In genomic region chr6:158762787-158763439, GRCh38 we compare ENCODE assay signal across 10 cellular contexts. TPM values are rescaled to one million over a fixed set of nuclear protein-coding genes. Genes with fewer than 3 reads are reported as not detected.
DNase-seq lines count a peak whose midpoint lies in the region; ATAC-seq and TF ChIP-seq lines count a peak whose summit lies in the region.
"Had no signal": no experiment of that assay in that cellular context is flagged by ENCODE, and none has a peak within 500 bp of the region (broad histone marks: within the 10 kb centered on the region; RNA-seq: fewer than 3 reads in every experiment).

No MANE protein-coding gene starts in this region.

- no peak overlapping the region for H2AFZ ChIP-seq in H9 (ENCODE audit: low read length)
- H2AFZ ChIP-seq in parathyroid adenoma = no peak overlapping the region

- H4K20me1 ChIP-seq in H9 (ENCODE audit: control insufficient read depth, insufficient read depth, insufficient read length) = no peaks in the 10 kb centered on the region

- no peak overlapping the region for H3T11ph ChIP-seq in H9 (ENCODE audit: low read length)

- no peak overlapping the region for H2BK20ac ChIP-seq in H9 (ENCODE audit: low read depth, low read length, poor library complexity, severe bottlenecking)

- H4K91ac ChIP-seq in H9 (ENCODE audit: insufficient read length, low read depth, low read length) = no peak overlapping the region

- H3K9ac ChIP-seq in H9 (ENCODE audit: extremely low read depth, insufficient read length, low read length) = no peak overlapping the region
- H3K9ac ChIP-seq in parathyroid adenoma = no peak overlapping the region

- no peaks in the 10 kb centered on the region for H3K27me3 ChIP-seq in H9 (ENCODE audit: insufficient read depth, low read length)
- H3K27me3 ChIP-seq in RWPE2 (ENCODE audit: insufficient read depth, poor library complexity, severe bottlenecking) = no peaks in the 10 kb centered on the region
- H3K27me3 ChIP-seq in esophagus muscularis mucosa = no peaks in the 10 kb centered on the region
- no peaks in the 10 kb centered on the region for H3K27me3 ChIP-seq in parathyroid adenoma (ENCODE audit: control insufficient read depth, insufficient read depth, low read length)

- DNase-seq in H9 (no peak), RWPE2 (ENCODE audit: low spot score) (no peak), esophagus muscularis mucosa (ENCODE audit: extremely low spot score) (no peak)
- DNase-seq: activated gamma-delta T cell, NCI-H2171 had no signal

- TF ChIP-seq EP300 in esophagus muscularis mucosa (IDR thresholded peaks at IDR 0.05) = no peak

- H2BK15ac ChIP-seq in H9 (ENCODE audit: low read depth, low read length) = no peak overlapping the region

- peak overlapping the region in 2 of 3 experiments; percentile 42 to 86; a peak in 4 of 7 replicates for H3K27ac Mint-ChIP-seq in H9
- H3K27ac Mint-ChIP-seq: T-helper 1 cell treated with Interleukin-12 subunit alpha and Interleukin-12 subunit beta and Interleukin-4 antibody, amounts not matched to agents 30 μg/mL and 1 μg/mL, for 36 hours had no signal

- H3K36me3 ChIP-seq in RWPE2 (ENCODE audit: low read depth) = peaks cover 34% of the 10 kb centered on the region
- peaks cover 32 to 42% (median 39%) of the 10 kb centered on the region in 4 donors for H3K36me3 ChIP-seq in esophagus muscularis mucosa
- H3K36me3 ChIP-seq in parathyroid adenoma (ENCODE audit: control insufficient read depth, insufficient read depth, low read length) = no peaks in the 10 kb centered on the region

- H3K9me3 ChIP-seq in H9 (ENCODE audit: control insufficient read depth, low read depth, low read length) (no peaks in the 10 kb centered on the region), RWPE2 (ENCODE audit: severe bottlenecking) (no peaks in the 10 kb centered on the region), esophagus muscularis mucosa (no peaks in the 10 kb centered on the region), parathyroid adenoma (ENCODE audit: control insufficient read depth, low read length) (no peaks in the 10 kb centered on the region)

- WGBS in H9 (ENCODE audit: extremely low coverage, insufficient read length, low lambda C conversion rate) = no CpG with 5 or more reads among the region's 12 CpGs
- 67% methylated on average over 12 of the region's 12 CpGs for WGBS in esophagus muscularis mucosa

- no peak; the same call in 2 of the 3 replicates for ATAC-seq in RWPE2 (ENCODE audit: low read depth)
- ATAC-seq in HG03196 (IDR thresholded peaks at IDR 0.05; ENCODE audit: unreplicated experiment) = no peak
- ATAC-seq in HG03439 (IDR thresholded peaks at IDR 0.05; ENCODE audit: unreplicated experiment) = no peak
- no peak for ATAC-seq in HG02970 (IDR thresholded peaks at IDR 0.05; ENCODE audit: low FRiP score, unreplicated experiment)

- TF ChIP-seq CTCF in H9 (conservative IDR thresholded peaks at IDR 0.05) = no peak
- no peak for TF ChIP-seq CTCF in RWPE2 (IDR thresholded peaks at IDR 0.05; ENCODE audit: poor library complexity, severe bottlenecking)
- no peak for TF ChIP-seq CTCF in esophagus muscularis mucosa (IDR thresholded peaks at IDR 0.05)
- no peak for TF ChIP-seq CTCF in parathyroid adenoma (IDR thresholded peaks at IDR 0.05)

- no peak overlapping the region for H3K56ac ChIP-seq in H9 (ENCODE audit: insufficient read length, low read depth, low read length)

- H2BK12ac ChIP-seq in H9 (ENCODE audit: insufficient read length, low read depth, low read length) = no peak overlapping the region

- no peaks in the 10 kb centered on the region for H3K9me3 Mint-ChIP-seq in H9
- H3K9me3 Mint-ChIP-seq: T-helper 1 cell treated with Interleukin-12 subunit alpha and Interleukin-12 subunit beta and Interleukin-4 antibody, amounts not matched to agents 30 μg/mL and 1 μg/mL, for 36 hours had no signal

- no peak overlapping the region for H3K18ac ChIP-seq in H9 (ENCODE audit: insufficient read length, low read depth, low read length)

- H3K79me1 ChIP-seq in H9 (ENCODE audit: insufficient read depth, low read depth, low read length, poor library complexity, severe bottlenecking) = no peaks in the 10 kb centered on the region

- H3K4me1 ChIP-seq in H9 (ENCODE audit: insufficient read depth, low read length) = peaks cover 3% of the 10 kb centered on the region; the same call in 1 of the 2 replicates
- H3K4me1 ChIP-seq in RWPE2 (ENCODE audit: insufficient read depth, poor library complexity, severe bottlenecking) = no peaks in the 10 kb centered on the region
- H3K4me1 ChIP-seq in esophagus muscularis mucosa = peaks cover 0 to 22% (median 18%) of the 10 kb centered on the region in 4 donors
- H3K4me1 ChIP-seq in parathyroid adenoma = peaks cover 29% of the 10 kb centered on the region

- intact Hi-C loops in esophagus muscularis mucosa (cut with DNase I) = loop anchor here (5.0 kb wide), 1 partner anchor 56 kb away; no protein-coding TSS in a partner anchor

- H2AK5ac ChIP-seq in H9 (ENCODE audit: insufficient read length, low read length) = no peak overlapping the region

- no peak for TF ChIP-seq POLR2A in esophagus muscularis mucosa (IDR thresholded peaks at IDR 0.05; ENCODE audit: low read depth)

- H4K8ac ChIP-seq in H9 (replicated peaks; ENCODE audit: insufficient read length, low read depth, low read length) = no peak overlapping the region

- H3K79me2 ChIP-seq in H9 (ENCODE audit: insufficient read depth, low read length) (no peaks in the 10 kb centered on the region), parathyroid adenoma (no peaks in the 10 kb centered on the region)

- H2BK5ac ChIP-seq in H9 (ENCODE audit: insufficient read length, low read length) = no peak overlapping the region

- H4K5ac ChIP-seq in H9 (ENCODE audit: insufficient read length, low read depth, low read length) = no peak overlapping the region

- H3K4me1 Mint-ChIP-seq in H9 = peaks cover 20 to 27% of the 10 kb centered on the region in 2 experiments

- no peak overlapping the region for H3K4me3 Mint-ChIP-seq in H9
- H3K4me3 Mint-ChIP-seq: T-helper 1 cell treated with Interleukin-12 subunit alpha and Interleukin-12 subunit beta and Interleukin-4 antibody, amounts not matched to agents 30 μg/mL and 1 μg/mL, for 36 hours had no signal

- H3K36me3 Mint-ChIP-seq in H9 (ENCODE audit: insufficient read depth in 1 of 3, low read depth in 3 of 3) = peaks cover 23 to 40% (median 32%) of the 10 kb centered on the region in 3 experiments; a peak in 6 of 7 replicates

- H3K4me2 ChIP-seq in H9 (ENCODE audit: insufficient read depth, insufficient read length, low read length) = no peak overlapping the region
- no peak overlapping the region for H3K4me2 ChIP-seq in parathyroid adenoma (ENCODE audit: low read length)

- peaks cover 3% of the 10 kb centered on the region for H3K27me3 Mint-ChIP-seq in H9 (ENCODE audit: low read depth)

- H3K4me3 ChIP-seq in RWPE2 (ENCODE audit: severe bottlenecking) (no peak overlapping the region), esophagus muscularis mucosa (no peak overlapping the region), parathyroid adenoma (ENCODE audit: low read depth, low read length) (no peak overlapping the region)

- H3K23ac ChIP-seq in H9 (ENCODE audit: insufficient read length, low read depth, low read length) = no peak overlapping the region

- H3K27ac ChIP-seq in H9 (ENCODE audit: insufficient read length, low read depth, low read length) (no peak overlapping the region), RWPE2 (ENCODE audit: poor library complexity, severe bottlenecking) (peak overlapping the region; percentile 3), esophagus muscularis mucosa (replicated peaks in 1 of 4) (peak overlapping the region; percentile 18 to 71 (median 49)), parathyroid adenoma (peak overlapping the region; percentile 63)

- H3K14ac ChIP-seq in H9 (ENCODE audit: insufficient read depth, low read length) = no peak overlapping the region

- no peaks in the 10 kb centered on the region for H3K23me2 ChIP-seq in H9 (ENCODE audit: insufficient read length, low read depth, low read length, poor library complexity, severe bottlenecking)

- no peak overlapping the region for H2BK120ac ChIP-seq in H9 (ENCODE audit: low read depth, low read length, poor library complexity, severe bottlenecking)

- H3K4ac ChIP-seq in H9 (ENCODE audit: low read depth, low read length) = no peak overlapping the region

RNA-seq across cellular contexts. Expression of gene EZR, which starts 56.3 kb away (rescaled TPM):
- total RNA-seq in H9 (2021) (375 and 393 TPM in 2 replicates), esophagus muscularis mucosa (100 to 1,000 TPM; 205 to 226 (median 212) TPM)
